ENCODE assay signal across 36 cellular contexts in the genomic region with DNA sequence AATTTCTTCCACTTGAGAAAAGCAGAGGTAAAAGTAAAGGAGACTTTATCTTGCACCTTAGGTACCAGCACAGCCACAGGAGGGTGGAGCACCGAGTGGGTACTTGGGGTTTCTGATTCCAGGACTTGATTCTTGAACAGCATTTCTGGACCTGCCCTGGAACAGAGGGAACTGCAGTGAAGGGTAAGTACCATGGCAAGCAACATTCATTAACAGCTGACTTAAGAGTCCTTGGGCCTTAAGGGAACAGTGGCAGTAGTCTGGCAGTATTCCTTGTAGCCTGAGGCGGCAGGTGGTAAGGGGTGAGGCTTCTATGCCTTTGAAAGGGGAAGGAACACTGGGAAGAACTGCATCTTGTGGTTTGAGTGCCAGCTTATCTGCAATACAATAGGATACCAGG.
"Had no signal": no experiment of that assay in that cellular context is flagged by ENCODE, and none has a peak within 500 bp of the region (broad histone marks: within the 10 kb centered on the region; RNA-seq: fewer than 3 reads in every experiment).

No MANE protein-coding gene starts in this region.

- H3K36me3 ChIP-seq: MG63 had no signal

- H3K4me3 ChIP-seq: MG63 had no signal

- H3K9me3 ChIP-seq: MG63 had no signal

- H3K27me3 ChIP-seq: MG63 had no signal

- H3K27ac ChIP-seq: KMS-11 had no signal

- DNase-seq: Karpas-422, Kasumi-1, KG1, MG63, MM.1S, NCI-H1048, NCI-H1092, NCI-H1092 treated with DMSO at 0.1 percent for 48 hours, NCI-H1105, NCI-H1105 treated with DMSO at 0.1 percent for 48 hours, NCI-H1417, NCI-H1417 treated with DMSO at 0.1 percent for 48 hours, NCI-H1436, NCI-H1436 treated with DMSO at 0.1 percent for 48 hours, NCI-H146, NCI-H1694, NCI-H1694 treated with DMSO at 0.1 percent for 48 hours, NCI-H187, NCI-H187 treated with DMSO at 0.1 percent for 48 hours, NCI-H1930, NCI-H2029, NCI-H2029 treated with DMSO at 0.1 percent for 48 hours, NCI-H2081, NCI-H2081 treated with DMSO at 0.1 percent for 48 hours, NCI-H2107, NCI-H2171, NCI-H2171 treated with DMSO at 0.1 percent for 48 hours, NCI-H2227 treated with DMSO at 0.1 percent for 48 hours, NCI-H226, NCI-H345, NCI-H446, NCI-H446 treated with DMSO at 0.1 percent for 48 hours, NCI-H510A, NCI-H510A treated with DMSO at 0.1 percent for 48 hours, NCI-H524 had no signal
